In the genomic region with DNA sequence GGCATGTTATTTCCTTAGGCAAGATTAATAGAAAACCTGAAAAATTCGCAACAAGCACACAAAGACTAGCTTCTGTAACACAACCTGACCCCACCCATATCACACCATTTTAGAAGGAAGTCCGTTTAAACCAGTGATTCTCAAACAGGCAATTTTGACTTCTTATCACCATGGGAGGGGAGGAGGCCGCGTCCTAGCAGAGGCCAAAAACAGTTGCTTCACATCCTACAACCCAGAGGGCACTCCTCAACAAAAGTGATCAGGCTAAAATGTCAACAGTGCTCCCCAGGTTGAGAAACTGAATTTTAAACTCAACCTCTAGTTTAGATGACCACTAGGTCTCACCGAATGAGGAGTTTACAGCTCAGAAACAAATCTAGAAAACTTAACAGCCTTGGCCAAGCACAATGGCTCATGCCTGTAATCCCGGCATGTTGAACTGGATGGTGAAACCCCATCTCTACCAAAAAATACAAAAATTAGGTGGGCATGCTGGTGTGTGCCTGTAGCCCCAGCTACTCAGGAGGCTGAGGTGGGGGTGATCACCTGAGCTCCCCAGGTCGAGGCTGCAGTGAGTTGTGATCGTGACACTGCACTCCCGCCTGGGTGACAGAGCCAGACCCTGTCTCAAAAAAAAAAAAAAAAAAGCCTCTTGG, we compare ENCODE assay signal across 8 cellular contexts. TPM values are rescaled to one million over a fixed set of nuclear protein-coding genes. Genes with fewer than 3 reads are reported as not detected.
DNase-seq lines count a peak whose midpoint lies in the region; ATAC-seq and TF ChIP-seq lines count a peak whose summit lies in the region.

No MANE protein-coding gene starts in this region.

- POLR2A ChIA-PET in CD4-positive, alpha-beta memory T cell (lab: Charles Lee; ENCODE audit: partially characterized antibody) = interaction anchor here (0.5 to 7.8 kb wide), 7 partner anchors 8 to 395 kb away, joined by 3 to 77 read pairs (median 20); partner anchors contain the start of genes DSTN, KAT14, PET117 and RRBP1

- H3K27me3 ChIP-seq in CD4-positive, alpha-beta memory T cell (ENCODE audit: insufficient read depth, low read length) = no peaks in the 10 kb centered on the region
- H3K27me3 ChIP-seq in MG63 = no peaks in the 10 kb centered on the region

- intact Hi-C loops in CD4-positive, alpha-beta memory T cell (cut with micrococcal nuclease) = loop anchor here (5.0 to 10.0 kb wide), 2 partner anchors 1233 to 1390 kb away; partner anchors contain the start of genes KIF16B and SNRPB2
- intact Hi-C loops in natural killer cell (cut with micrococcal nuclease) (loop anchor here (5.0 to 10.0 kb wide), 3 partner anchors 460 to 1230 kb away; partner anchors contain the start of genes SEC23B and SNRPB2), posterior cingulate gyrus (cut with DNase I) (loop anchor here (10.0 kb wide), 3 partner anchors 280 to 430 kb away; partner anchors contain the start of genes BFSP1, RRBP1 and ZNF133)

- H3K4me1 ChIP-seq in CD4-positive, alpha-beta memory T cell (ENCODE audit: insufficient read depth, low read length) = peaks cover 66% of the 10 kb centered on the region

- peak overlapping the region; percentile 76 to 96 (median 87) for H3K4me3 Mint-ChIP-seq in CD4-positive, alpha-beta memory T cell
- H3K4me3 Mint-ChIP-seq in chondrocyte (ENCODE audit: unreplicated experiment) (peak overlapping the region; percentile 73), natural killer cell (peak overlapping the region; percentile 98)

- peaks cover 56 to 89% (median 65%) of the 10 kb centered on the region in 4 donors for H3K4me1 Mint-ChIP-seq in CD4-positive, alpha-beta memory T cell
- H3K4me1 Mint-ChIP-seq in chondrocyte (ENCODE audit: low read depth) (peaks cover 71% of the 10 kb centered on the region), natural killer cell (peaks cover 76 to 81% of the 10 kb centered on the region in 2 donors)

- H3K4me3 ChIP-seq in CD4-positive, alpha-beta memory T cell (ENCODE audit: low read length in 2 of 2) = peak overlapping the region; percentile 85 to 95
- H3K4me3 ChIP-seq in MG63 = peak overlapping the region; percentile 96

- DNase-seq in CD4-positive, alpha-beta memory T cell = no peak
- DNase-seq in MG63 (no peak), chondrocyte (ENCODE audit: low spot score) (no peak), natural killer cell (no peak), NCI-H510A (lab: John Stamatoyannopoulos, UW) (no peak), posterior cingulate gyrus (no peak), left lobe of liver (ENCODE audit: low spot score) (no peak)

- peak overlapping the region; percentile 82 for H3K27ac ChIP-seq in CD4-positive, alpha-beta memory T cell (ENCODE audit: low read depth, low read length)

- peaks cover 0 to 2% (median 0%) of the 10 kb centered on the region in 8 donors for H3K9me3 Mint-ChIP-seq in CD4-positive, alpha-beta memory T cell
- H3K9me3 Mint-ChIP-seq in chondrocyte (ENCODE audit: low read depth) = no peaks in the 10 kb centered on the region
- H3K9me3 Mint-ChIP-seq in natural killer cell = no peaks in the 10 kb centered on the region

- no peaks in the 10 kb centered on the region for H3K9me3 ChIP-seq in CD4-positive, alpha-beta memory T cell (ENCODE audit: control insufficient read depth in 1 of 2, low read length in 2 of 2)
- H3K9me3 ChIP-seq in MG63 = no peaks in the 10 kb centered on the region

- peak overlapping the region; percentile 72 to 99 (median 95) for H3K27ac Mint-ChIP-seq in CD4-positive, alpha-beta memory T cell
- H3K27ac Mint-ChIP-seq in chondrocyte (ENCODE audit: unreplicated experiment) (peak overlapping the region; percentile 90), natural killer cell (peak overlapping the region; percentile 95 to 98)

- no peaks in the 10 kb centered on the region for H3K36me3 ChIP-seq in CD4-positive, alpha-beta memory T cell (ENCODE audit: insufficient read depth, low read length)
- peaks cover 56% of the 10 kb centered on the region for H3K36me3 ChIP-seq in MG63

- no peak for TF ChIP-seq CTCF in chondrocyte (IDR thresholded peaks at IDR 0.05)
- TF ChIP-seq CTCF in natural killer cell (IDR thresholded peaks at IDR 0.05) = no peak

- peaks cover 0 to 1% of the 10 kb centered on the region in 2 donors for H3K27me3 Mint-ChIP-seq in CD4-positive, alpha-beta memory T cell
- no peaks in the 10 kb centered on the region for H3K27me3 Mint-ChIP-seq in chondrocyte (ENCODE audit: low read depth)
- no peaks in the 10 kb centered on the region for H3K27me3 Mint-ChIP-seq in natural killer cell (ENCODE audit: low read depth in 2 of 2)

- CTCF ChIA-PET in CD4-positive, alpha-beta memory T cell (lab: Charles Lee; ENCODE audit: partially characterized antibody) = interaction anchor here (1.3 to 9.1 kb wide), 9 partner anchors 9 to 285 kb away, joined by 4 to 51 read pairs (median 10); partner anchors contain the start of gene RRBP1

- peaks cover 0 to 24% of the 10 kb centered on the region in 2 donors for H3K36me3 Mint-ChIP-seq in CD4-positive, alpha-beta memory T cell
- H3K36me3 Mint-ChIP-seq in chondrocyte (ENCODE audit: low read depth) (peaks cover 3% of the 10 kb centered on the region), natural killer cell (no peaks in the 10 kb centered on the region)

- ATAC-seq in natural killer cell = no peak
- no peak for ATAC-seq in GM21515 (IDR thresholded peaks at IDR 0.05; ENCODE audit: unreplicated experiment)
- ATAC-seq in left lobe of liver = no peak

RNA-seq across cellular contexts. Expression of gene SNX5, which starts 3.4 kb away (rescaled TPM):
- 10 to 100 TPM; 81.5 to 81.6 TPM for total RNA-seq in CD4-positive, alpha-beta memory T cell
- 10 to 100 TPM; 96.3 to 96.5 TPM for polyA plus RNA-seq in CD4-positive, alpha-beta memory T cell
- total RNA-seq in MG63 (2014; rRNA removed; shearing (Covaris generic); ENCODE audit: low replicate concordance) = 78.5 and 99.6 TPM in 2 replicates
- 74.1 to 133 TPM (median 82.5 TPM) in 3 replicates for total RNA-seq in chondrocyte
- 10 to 100 TPM; 62.3 to 85.4 (median 72.1) TPM for total RNA-seq in natural killer cell
- total RNA-seq in left lobe of liver = 29.2 TPM

RNA-seq across cellular contexts. Expression of gene MGME1, which starts 3.6 kb away (rescaled TPM):
- total RNA-seq in CD4-positive, alpha-beta memory T cell = 10 to 100 TPM; 15.4 to 16.5 TPM
- 10 to 100 TPM in 1 of 2 donors, 1 to 10 TPM in 1; 7.4 to 17.0 TPM for polyA plus RNA-seq in CD4-positive, alpha-beta memory T cell
- total RNA-seq in MG63 (2014; rRNA removed; shearing (Covaris generic); ENCODE audit: low replicate concordance) = 20.6 and 23.5 TPM in 2 replicates
- total RNA-seq in chondrocyte = 13.6 to 21.3 TPM (median 15.1 TPM) in 3 replicates
- 10 to 100 TPM; 10.3 to 25.1 (median 13.0) TPM for total RNA-seq in natural killer cell
- total RNA-seq in left lobe of liver = 5.7 TPM
